Comparison of ENCODE assay signal across 24 cellular contexts in genomic region chr5:97536683-97537082, GRCh38.
"Had no signal": no experiment of that assay in that cellular context is flagged by ENCODE, and none has a peak within 500 bp of the region (broad histone marks: within the 10 kb centered on the region; RNA-seq: fewer than 3 reads in every experiment).

No MANE protein-coding gene starts in this region.

- H2AFZ ChIP-seq: parathyroid adenoma had no signal

- H3K27ac ChIP-seq: colonic mucosa, esophagus muscularis mucosa, foreskin keratinocyte, parathyroid adenoma, right lobe of liver, suprapubic skin, transverse colon, upper lobe of right lung, uterus had no signal

- H3K4me2 ChIP-seq: smooth muscle cell had no signal

- H3K9me3 ChIP-seq: colonic mucosa, esophagus muscularis mucosa, right lobe of liver, suprapubic skin, transverse colon, upper lobe of right lung, uterus had no signal

- H3K4me1 ChIP-seq: colonic mucosa, foreskin keratinocyte, right lobe of liver, suprapubic skin, upper lobe of right lung, uterus had no signal

- ATAC-seq: foreskin keratinocyte; left lobe of liver; natural killer cell treated with Interleukin-12 subunit alpha and Interleukin-12 subunit beta and Interleukin-15 and Interleukin-18, amount 100 ng/mL, for 72 hours; right lobe of liver; stimulated activated naive CD8-positive, alpha-beta T cell treated with anti-CD3 and anti-CD28 coated beads, Interleukin-15, amount 100 ng/mL, for 72 hours; upper lobe of right lung had no signal

- DNase-seq: colonic mucosa; effector memory CD4-positive, alpha-beta T cell; foreskin keratinocyte; hypothalamus; naive B cell; right lobe of liver; stimulated activated CD4-positive, alpha-beta T cell treated with anti-CD3 and anti-CD28 coated beads, Interleukin-12 subunit alpha, Interleukin-12 subunit beta, amount 100 ng/mL, for 4 hours; stimulated activated CD4-positive, alpha-beta T cell treated with anti-CD3 and anti-CD28 coated beads, Interleukin-1b, Interleukin-23, amount 100 ng/mL, for 48 hours; stimulated activated CD4-positive, alpha-beta T cell treated with anti-CD3 and anti-CD28 coated beads, Interleukin-4, amount 100 ng/mL, for 1 hour; stimulated activated CD8-positive, alpha-beta memory T cell treated with anti-CD3 and anti-CD28 coated beads, Interleukin-4, amount 100 ng/mL, for 48 hours; stimulated activated naive CD4-positive, alpha-beta T cell; stimulated activated naive CD8-positive, alpha-beta T cell treated with anti-CD3 and anti-CD28 coated beads, Interleukin-15, amount 100 ng/mL, for 72 hours; transverse colon; upper lobe of right lung; uterus had no signal

- H3K4me3 ChIP-seq: colonic mucosa, esophagus muscularis mucosa, lung, right lobe of liver, smooth muscle cell, suprapubic skin, transverse colon, upper lobe of right lung, uterus had no signal

- H3K9ac ChIP-seq: parathyroid adenoma had no signal

- H3K36me3 ChIP-seq: colonic mucosa, esophagus muscularis mucosa, right lobe of liver, suprapubic skin, transverse colon, upper lobe of right lung, uterus had no signal

- H3K79me2 ChIP-seq: parathyroid adenoma had no signal

- FAIRE-seq: endothelial cell of umbilical vein, keratinocyte had no signal

- H3K27me3 ChIP-seq: colonic mucosa, esophagus muscularis mucosa, foreskin keratinocyte, right lobe of liver, suprapubic skin, transverse colon, upper lobe of right lung, uterus had no signal
